In genomic region chr1:54806931-54807611, GRCh38 we compare ENCODE assay signal across 10 cellular contexts. TPM values are rescaled to one million over a fixed set of nuclear protein-coding genes. Genes with fewer than 3 reads are reported as not detected.
A peak's percentile ranks its signal among the peaks of the same experiment; 100 is the strongest.
DNase-seq lines count a peak whose midpoint lies in the region; ATAC-seq and TF ChIP-seq lines count a peak whose summit lies in the region.
"Had no signal": no experiment of that assay in that cellular context is flagged by ENCODE, and none has a peak within 500 bp of the region (broad histone marks: within the 10 kb centered on the region; RNA-seq: fewer than 3 reads in every experiment).

No MANE protein-coding gene starts in this region.

- peaks cover 44% of the 10 kb centered on the region for H3K4me1 Mint-ChIP-seq in T-helper 1 cell treated with Interleukin-12 subunit alpha and Interleukin-12 subunit beta and Interleukin-4 antibody, amounts not matched to agents 30 μg/mL and 1 μg/mL, for 36 hours (ENCODE audit: low read depth)

- ATAC-seq in esophagus mucosa = peak; percentile 82
- no peak for ATAC-seq in HG03175 (IDR thresholded peaks at IDR 0.05; ENCODE audit: unreplicated experiment)
- no peak for ATAC-seq in GM21737 (IDR thresholded peaks at IDR 0.05; ENCODE audit: unreplicated experiment)

- peak; percentile 20 for DNase-seq in activated T-cell treated with anti-CD3 and anti-CD28 coated beads for 48 hours (ENCODE audit: low read depth)
- DNase-seq in activated T-cell treated with anti-CD3 and anti-CD28 coated beads, Interleukin-2, amount 50 U/mL, for 1 hour = no peak
- DNase-seq in stomach = peak; percentile 64
- no peak for DNase-seq in prostate gland (ENCODE audit: low spot score)
- DNase-seq: hypothalamus, NCI-H524 treated with DMSO at 0.1 percent for 48 hours had no signal

- TF ChIP-seq CTCF in stomach (IDR thresholded peaks at IDR 0.05) = no peak
- no peak for TF ChIP-seq CTCF in prostate gland (IDR thresholded peaks at IDR 0.05)

- H3K36me3 ChIP-seq in stomach (no peaks in the 10 kb centered on the region), prostate gland (no peaks in the 10 kb centered on the region)

- no peaks in the 10 kb centered on the region for H3K9me3 Mint-ChIP-seq in T-helper 1 cell treated with Interleukin-12 subunit alpha and Interleukin-12 subunit beta and Interleukin-4 antibody, amounts not matched to agents 30 μg/mL and 1 μg/mL, for 36 hours

- H3K4me1 ChIP-seq in stomach (peaks cover 0 to 30% (median 4%) of the 10 kb centered on the region in 4 donors), prostate gland (replicated peaks) (no peaks in the 10 kb centered on the region)

- H3K4me3 ChIP-seq in stomach = no peak overlapping the region
- no peak overlapping the region for H3K4me3 ChIP-seq in prostate gland

- TF ChIP-seq POLR2A in stomach (IDR thresholded peaks at IDR 0.05) (no peak), prostate gland (IDR thresholded peaks at IDR 0.05) (no peak)

- H3K4me3 Mint-ChIP-seq in T-helper 1 cell treated with Interleukin-12 subunit alpha and Interleukin-12 subunit beta and Interleukin-4 antibody, amounts not matched to agents 30 μg/mL and 1 μg/mL, for 36 hours = no peak overlapping the region

- no peaks in the 10 kb centered on the region for H3K36me3 Mint-ChIP-seq in T-helper 1 cell treated with Interleukin-12 subunit alpha and Interleukin-12 subunit beta and Interleukin-4 antibody, amounts not matched to agents 30 μg/mL and 1 μg/mL, for 36 hours (ENCODE audit: low read depth)

- intact Hi-C loops in stomach (cut with DNase I; ENCODE audit: low total_unique reads) (no loop called here), prostate gland (cut with DNase I) (loop anchor here (5.0 kb wide), 1 partner anchor 310 kb away; no protein-coding TSS in a partner anchor)

- H3K27me3 ChIP-seq in stomach (peaks cover 0 to 8% (median 0%) of the 10 kb centered on the region in 3 donors), prostate gland (replicated peaks; ENCODE audit: insufficient read depth) (no peaks in the 10 kb centered on the region)

- peak overlapping the region; percentile 36 for H3K27ac Mint-ChIP-seq in T-helper 1 cell treated with Interleukin-12 subunit alpha and Interleukin-12 subunit beta and Interleukin-4 antibody, amounts not matched to agents 30 μg/mL and 1 μg/mL, for 36 hours

- TF ChIP-seq EP300 in stomach (IDR thresholded peaks at IDR 0.05) = no peak

- no peaks in the 10 kb centered on the region for H3K9me3 ChIP-seq in stomach
- no peaks in the 10 kb centered on the region for H3K9me3 ChIP-seq in prostate gland

- 56 to 61% (median 56%) methylated on average over 5 to 11 of the region's 11 CpGs for WGBS in stomach, 5 donors
- 77% methylated on average over 10 of the region's 11 CpGs for WGBS in prostate gland

- H3K27ac ChIP-seq in stomach = peak overlapping the region in 3 of 5 donors; percentile 16 to 53 (median 43)
- H3K27ac ChIP-seq in prostate gland = no peak overlapping the region

- H3K27me3 Mint-ChIP-seq in T-helper 1 cell treated with Interleukin-12 subunit alpha and Interleukin-12 subunit beta and Interleukin-4 antibody, amounts not matched to agents 30 μg/mL and 1 μg/mL, for 36 hours (ENCODE audit: low read depth) = no peaks in the 10 kb centered on the region

RNA-seq across cellular contexts. Expression of gene TTC22, which starts 5.9 kb away (rescaled TPM):
- 113 TPM for total RNA-seq in esophagus mucosa
- total RNA-seq in stomach = 10 to 100 TPM in 3 of 5 donors, 1 to 10 TPM in 2; 6.7 to 65.2 (median 27.4) TPM
- polyA plus RNA-seq in stomach = 10 to 100 TPM in 2 of 3 donors, 1 to 10 TPM in 1; 4.2 to 26.1 (median 17.2) TPM
- total RNA-seq in prostate gland = 10 to 100 TPM; 18.0 to 30.4 TPM

RNA-seq across cellular contexts. Expression of gene PARS2, which starts 42.7 kb away (rescaled TPM):
- total RNA-seq in esophagus mucosa (2.8 TPM), stomach (1 to 10 TPM in 2 of 5 donors, under 1 TPM in 2, not detected in 1; 0.29 to 3.6 (median 0.77) TPM), prostate gland (10 to 100 TPM; 12.0 to 12.2 TPM)
- 1 to 10 TPM; 1.8 to 2.4 (median 2.2) TPM for polyA plus RNA-seq in stomach

Comparison
In these comparisons a context has a peak if more than half of its experiments do, and no peak if none do; other contexts are left out.
1. DNase-seq: peak in activated T-cell treated with anti-CD3 and anti-CD28 coated beads for 48 hours (single experiment) and stomach (single experiment); none in activated T-cell treated with anti-CD3 and anti-CD28 coated beads, Interleukin-2, amount 50 U/mL, for 1 hour (single experiment) and prostate gland (single experiment).
2. H3K27ac ChIP-seq: peak in stomach (3 of 5); none in prostate gland (0 of 2).